In genomic region chr17:44105941-44106340, GRCh38 we compare ENCODE assay signal across 1 cellular context.
TF ChIP-seq lines count a peak whose summit lies in the region.

No MANE protein-coding gene starts in this region.

TF ChIP-seq in GM23338, 12 proteins besides CTCF, POLR2A, EP300 and RAD21 (continued from another document):
- TF ChIP-seq ZNF462 (CRISPR knock-in tag; IDR thresholded peaks at IDR 0.05) (no peak), ZNF114 (CRISPR knock-in tag; IDR thresholded peaks at IDR 0.05) (no peak), POLR2AphosphoS5 (IDR thresholded peaks at IDR 0.05; ENCODE audit: low read depth) (no peak), NANOG (IDR thresholded peaks at IDR 0.05; ENCODE audit: borderline replicate concordance) (no peak), ETS1 (IDR thresholded peaks at IDR 0.05) (no peak), EZH2 (IDR thresholded peaks at IDR 0.05; ENCODE audit: low read depth, unreplicated experiment) (no peak), CREB1 (CRISPR knock-in tag; IDR thresholded peaks at IDR 0.05; ENCODE audit: low read depth) (no peak), ZNF331 (CRISPR knock-in tag; IDR thresholded peaks at IDR 0.05; ENCODE audit: low read depth) (no peak), JUNB (IDR thresholded peaks at IDR 0.05; ENCODE audit: unreplicated experiment) (no peak)
- TF ChIP-seq, protein P1, sequence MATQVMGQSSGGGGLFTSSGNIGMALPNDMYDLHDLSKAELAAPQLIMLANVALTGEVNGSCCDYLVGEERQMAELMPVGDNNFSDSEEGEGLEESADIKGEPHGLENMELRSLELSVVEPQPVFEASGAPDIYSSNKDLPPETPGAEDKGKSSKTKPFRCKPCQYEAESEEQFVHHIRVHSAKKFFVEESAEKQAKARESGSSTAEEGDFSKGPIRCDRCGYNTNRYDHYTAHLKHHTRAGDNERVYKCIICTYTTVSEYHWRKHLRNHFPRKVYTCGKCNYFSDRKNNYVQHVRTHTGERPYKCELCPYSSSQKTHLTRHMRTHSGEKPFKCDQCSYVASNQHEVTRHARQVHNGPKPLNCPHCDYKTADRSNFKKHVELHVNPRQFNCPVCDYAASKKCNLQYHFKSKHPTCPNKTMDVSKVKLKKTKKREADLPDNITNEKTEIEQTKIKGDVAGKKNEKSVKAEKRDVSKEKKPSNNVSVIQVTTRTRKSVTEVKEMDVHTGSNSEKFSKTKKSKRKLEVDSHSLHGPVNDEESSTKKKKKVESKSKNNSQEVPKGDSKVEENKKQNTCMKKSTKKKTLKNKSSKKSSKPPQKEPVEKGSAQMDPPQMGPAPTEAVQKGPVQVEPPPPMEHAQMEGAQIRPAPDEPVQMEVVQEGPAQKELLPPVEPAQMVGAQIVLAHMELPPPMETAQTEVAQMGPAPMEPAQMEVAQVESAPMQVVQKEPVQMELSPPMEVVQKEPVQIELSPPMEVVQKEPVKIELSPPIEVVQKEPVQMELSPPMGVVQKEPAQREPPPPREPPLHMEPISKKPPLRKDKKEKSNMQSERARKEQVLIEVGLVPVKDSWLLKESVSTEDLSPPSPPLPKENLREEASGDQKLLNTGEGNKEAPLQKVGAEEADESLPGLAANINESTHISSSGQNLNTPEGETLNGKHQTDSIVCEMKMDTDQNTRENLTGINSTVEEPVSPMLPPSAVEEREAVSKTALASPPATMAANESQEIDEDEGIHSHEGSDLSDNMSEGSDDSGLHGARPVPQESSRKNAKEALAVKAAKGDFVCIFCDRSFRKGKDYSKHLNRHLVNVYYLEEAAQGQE (IDR thresholded peaks at IDR 0.05; ENCODE audit: unreplicated experiment): no peak
